ENCODE assay signal across 8 cellular contexts in genomic region chr1:26771643-26772321, GRCh38. TPM values are rescaled to one million over a fixed set of nuclear protein-coding genes. Genes with fewer than 3 reads are reported as not detected.
DNase-seq lines count a peak whose midpoint lies in the region; ATAC-seq and TF ChIP-seq lines count a peak whose summit lies in the region.

No MANE protein-coding gene starts in this region.

- peak; percentile 45 for DNase-seq in activated CD4-positive, alpha-beta T cell treated with anti-CD3 and anti-CD28 coated beads for 48 hours
- DNase-seq in activated CD4-positive, alpha-beta T cell treated with anti-CD3 and anti-CD28 coated beads for 1 hour, result no peak
- no peak for DNase-seq in coronary artery (ENCODE audit: low spot score)
- peak; percentile 95 for DNase-seq in mesendoderm
- no peak for DNase-seq in vagina (ENCODE audit: extremely low spot score in 2 of 2)
- DNase-seq in T-helper 1 cell, result no peak

- H4K5ac ChIP-seq in mesendoderm (ENCODE audit: low read length), result no peak overlapping the region

- no peak for ATAC-seq in GM21528 (IDR thresholded peaks at IDR 0.05; ENCODE audit: low FRiP score, unreplicated experiment)

- H3K9ac ChIP-seq in mesendoderm (ENCODE audit: low read length), result no peak overlapping the region

- H3K4me2 ChIP-seq in mesendoderm (ENCODE audit: low read length), result no peak overlapping the region

- H3K56ac ChIP-seq in mesendoderm (ENCODE audit: low read length), result no peak overlapping the region

- WGBS in mesendoderm (ENCODE audit: extremely low coverage, insufficient coverage, low lambda C conversion rate), result no CpG with 5 or more reads among the region's 2 CpGs

- H2BK15ac ChIP-seq in mesendoderm (replicated peaks; ENCODE audit: low read depth), result no peak overlapping the region

- H3K27me3 ChIP-seq in mesendoderm (ENCODE audit: insufficient read depth, low read length, poor library complexity) (no peaks in the 10 kb centered on the region), vagina (no peaks in the 10 kb centered on the region)

- H2BK5ac ChIP-seq in mesendoderm (ENCODE audit: low read length), result no peak overlapping the region

- H3K23ac ChIP-seq in mesendoderm (ENCODE audit: low read length), result no peak overlapping the region

- no peak for TF ChIP-seq POLR2A in vagina (IDR thresholded peaks at IDR 0.05)

- no peak overlapping the region for H4K8ac ChIP-seq in mesendoderm (ENCODE audit: low read depth, low read length)

- no peaks in the 10 kb centered on the region for H3K4me1 ChIP-seq in mesendoderm (ENCODE audit: control insufficient read depth, low read depth, low read length)
- peaks cover 35% of the 10 kb centered on the region for H3K4me1 ChIP-seq in vagina

- peaks cover 2% of the 10 kb centered on the region for H3K79me1 ChIP-seq in mesendoderm (ENCODE audit: low read length)

- no peaks in the 10 kb centered on the region for H3K79me2 ChIP-seq in mesendoderm (ENCODE audit: control insufficient read depth, insufficient read depth, low read length)

- H3K9me3 ChIP-seq in vagina, result no peaks in the 10 kb centered on the region

- H3K4ac ChIP-seq in mesendoderm (ENCODE audit: low read depth, low read length), result no peak overlapping the region

- intact Hi-C loops in vagina (cut with DNase I), result no loop called here

- H3K4me3 ChIP-seq in coronary artery (no peak overlapping the region), mesendoderm (ENCODE audit: low read length) (no peak overlapping the region), vagina (no peak overlapping the region)

- H2BK120ac ChIP-seq in mesendoderm (ENCODE audit: low read depth, low read length), result no peak overlapping the region

- H2AK5ac ChIP-seq in mesendoderm (ENCODE audit: low read length), result no peak overlapping the region

- TF ChIP-seq CTCF in coronary artery (IDR thresholded peaks at IDR 0.05), result no peak
- no peak for TF ChIP-seq CTCF in vagina (IDR thresholded peaks at IDR 0.05)

- H3K36me3 ChIP-seq in mesendoderm (ENCODE audit: control insufficient read depth, insufficient read depth, low read length) (peaks cover 42% of the 10 kb centered on the region), vagina (peaks cover 18 to 92% of the 10 kb centered on the region in 2 donors)

- peak overlapping the region; percentile 46 to 83 for H3K27ac ChIP-seq in coronary artery
- no peak overlapping the region for H3K27ac ChIP-seq in mesendoderm (ENCODE audit: low read depth, low read length)
- H3K27ac ChIP-seq in vagina, result peak overlapping the region; percentile 62

- H3K18ac ChIP-seq in mesendoderm (ENCODE audit: low read length), result no peak overlapping the region

TF ChIP-seq in PFSK-1, 5 proteins besides CTCF, POLR2A, EP300 and RAD21:
- TF ChIP-seq, protein P1, sequence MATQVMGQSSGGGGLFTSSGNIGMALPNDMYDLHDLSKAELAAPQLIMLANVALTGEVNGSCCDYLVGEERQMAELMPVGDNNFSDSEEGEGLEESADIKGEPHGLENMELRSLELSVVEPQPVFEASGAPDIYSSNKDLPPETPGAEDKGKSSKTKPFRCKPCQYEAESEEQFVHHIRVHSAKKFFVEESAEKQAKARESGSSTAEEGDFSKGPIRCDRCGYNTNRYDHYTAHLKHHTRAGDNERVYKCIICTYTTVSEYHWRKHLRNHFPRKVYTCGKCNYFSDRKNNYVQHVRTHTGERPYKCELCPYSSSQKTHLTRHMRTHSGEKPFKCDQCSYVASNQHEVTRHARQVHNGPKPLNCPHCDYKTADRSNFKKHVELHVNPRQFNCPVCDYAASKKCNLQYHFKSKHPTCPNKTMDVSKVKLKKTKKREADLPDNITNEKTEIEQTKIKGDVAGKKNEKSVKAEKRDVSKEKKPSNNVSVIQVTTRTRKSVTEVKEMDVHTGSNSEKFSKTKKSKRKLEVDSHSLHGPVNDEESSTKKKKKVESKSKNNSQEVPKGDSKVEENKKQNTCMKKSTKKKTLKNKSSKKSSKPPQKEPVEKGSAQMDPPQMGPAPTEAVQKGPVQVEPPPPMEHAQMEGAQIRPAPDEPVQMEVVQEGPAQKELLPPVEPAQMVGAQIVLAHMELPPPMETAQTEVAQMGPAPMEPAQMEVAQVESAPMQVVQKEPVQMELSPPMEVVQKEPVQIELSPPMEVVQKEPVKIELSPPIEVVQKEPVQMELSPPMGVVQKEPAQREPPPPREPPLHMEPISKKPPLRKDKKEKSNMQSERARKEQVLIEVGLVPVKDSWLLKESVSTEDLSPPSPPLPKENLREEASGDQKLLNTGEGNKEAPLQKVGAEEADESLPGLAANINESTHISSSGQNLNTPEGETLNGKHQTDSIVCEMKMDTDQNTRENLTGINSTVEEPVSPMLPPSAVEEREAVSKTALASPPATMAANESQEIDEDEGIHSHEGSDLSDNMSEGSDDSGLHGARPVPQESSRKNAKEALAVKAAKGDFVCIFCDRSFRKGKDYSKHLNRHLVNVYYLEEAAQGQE (IDR thresholded peaks at IDR 0.05; ENCODE audit: insufficient read depth in 1 of 2, low read depth in 2 of 2, low read length in 2 of 2), result no peak
- TF ChIP-seq FOXP2 (optimal IDR thresholded peaks at IDR 0.05; ENCODE audit: borderline replicate concordance, extremely low read depth, extremely low read length, insufficient read depth) (peak; percentile 59), TAF1 (IDR thresholded peaks at IDR 0.05; ENCODE audit: borderline replicate concordance, insufficient read depth, low read length) (no peak), SIN3A (IDR thresholded peaks at IDR 0.05; ENCODE audit: borderline replicate concordance, insufficient read depth, low read length) (peak; percentile 82; the same call in 1 of the 2 replicates)

RNA-seq across cellular contexts. Expression of gene PIGV, which starts 16.0 kb away (rescaled TPM):
- polyA plus RNA-seq in PFSK-1 (2012; ENCODE audit: insufficient read length, low read depth), result 3.0 TPM
- 3.6 TPM for polyA plus RNA-seq in mesendoderm (2013, experiment 1 of 2)
- 3.5 TPM for polyA plus RNA-seq in mesendoderm (2013, experiment 2 of 2)
- total RNA-seq in vagina, result 8.1 TPM

RNA-seq across cellular contexts. Expression of gene ZDHHC18, which starts 54.7 kb away (rescaled TPM):
- 30.6 TPM for polyA plus RNA-seq in PFSK-1 (2012; ENCODE audit: insufficient read length, low read depth)
- polyA plus RNA-seq in mesendoderm (2013, experiment 1 of 2), result 25.7 TPM
- 26.8 TPM for polyA plus RNA-seq in mesendoderm (2013, experiment 2 of 2)
- total RNA-seq in vagina, result 31.4 TPM

Comparison
In these comparisons a context has a peak if more than half of its experiments do, and no peak if none do; other contexts are left out.
1. DNase-seq: peak in activated CD4-positive, alpha-beta T cell treated with anti-CD3 and anti-CD28 coated beads for 48 hours (single experiment) and mesendoderm (single experiment); none in activated CD4-positive, alpha-beta T cell treated with anti-CD3 and anti-CD28 coated beads for 1 hour (single experiment), coronary artery (single experiment), vagina (0 of 2) and T-helper 1 cell (0 of 5).